16 cellular contexts compared by ENCODE assay signal in genomic region chr13:42275506-42275905, GRCh38. TPM values are rescaled to one million over a fixed set of nuclear protein-coding genes. Genes with fewer than 3 reads are reported as not detected.
DNase-seq lines count a peak whose midpoint lies in the region; ATAC-seq and TF ChIP-seq lines count a peak whose summit lies in the region.
"Had no signal": no experiment of that assay in that cellular context is flagged by ENCODE, and none has a peak within 500 bp of the region (broad histone marks: within the 10 kb centered on the region; RNA-seq: fewer than 3 reads in every experiment).

No MANE protein-coding gene starts in this region.

- peak overlapping the region; percentile 37 for H3K27ac ChIP-seq in CD4-positive, alpha-beta memory T cell (ENCODE audit: low read depth, low read length)
- no peak overlapping the region for H3K27ac ChIP-seq in adrenal gland
- H3K27ac ChIP-seq: 22Rv1, body of pancreas, prostate gland had no signal

- H3K4me1 Mint-ChIP-seq in T-helper 1 cell treated with Interleukin-12 subunit alpha and Interleukin-12 subunit beta and Interleukin-4 antibody, amounts not matched to agents 30 μg/mL and 1 μg/mL, for 36 hours (ENCODE audit: low read depth) = peaks cover 47% of the 10 kb centered on the region
- peaks cover 47 to 73% (median 58%) of the 10 kb centered on the region in 4 donors for H3K4me1 Mint-ChIP-seq in CD4-positive, alpha-beta memory T cell
- H3K4me1 Mint-ChIP-seq in T-cell (peaks cover 49 to 58% (median 51%) of the 10 kb centered on the region in 3 donors), endothelial cell (ENCODE audit: unreplicated experiment) (peaks cover 20% of the 10 kb centered on the region)

- H3K4me1 ChIP-seq in CD4-positive, alpha-beta memory T cell (ENCODE audit: insufficient read depth, low read length) = peaks cover 86% of the 10 kb centered on the region
- peaks cover 6 to 37% of the 10 kb centered on the region in 2 donors for H3K4me1 ChIP-seq in adrenal gland (replicated peaks in 1 of 2)
- H3K4me1 ChIP-seq: prostate gland had no signal

- H3K36me3 ChIP-seq in CD4-positive, alpha-beta memory T cell (ENCODE audit: insufficient read depth, low read length) = no peaks in the 10 kb centered on the region
- no peaks in the 10 kb centered on the region for H3K36me3 ChIP-seq in adrenal gland (replicated peaks in 1 of 2)
- H3K36me3 ChIP-seq: prostate gland, tibial nerve had no signal

- intact Hi-C loops in CD4-positive, alpha-beta memory T cell (cut with micrococcal nuclease) = loop anchor here (10.0 kb wide), 3 partner anchors 79 to 1011 kb away; partner anchors contain the start of genes MTRF1 and VWA8
- intact Hi-C loops in adrenal gland (cut with DNase I) = no loop called here

- TF ChIP-seq POLR2A in adrenal gland (IDR thresholded peaks at IDR 0.05) = no peak

- no peak overlapping the region for H3K27ac Mint-ChIP-seq in T-helper 1 cell treated with Interleukin-12 subunit alpha and Interleukin-12 subunit beta and Interleukin-4 antibody, amounts not matched to agents 30 μg/mL and 1 μg/mL, for 36 hours
- H3K27ac Mint-ChIP-seq in CD4-positive, alpha-beta memory T cell = peak overlapping the region; percentile 61 to 99 (median 87)
- H3K27ac Mint-ChIP-seq in T-cell (peak overlapping the region; percentile 2 to 88), endothelial cell (ENCODE audit: unreplicated experiment) (peak overlapping the region; percentile 33)

- 98 to 100% (median 98%) methylated on average over 4 of the region's 4 CpGs for WGBS in adrenal gland, 4 donors

- H3K27me3 ChIP-seq in CD4-positive, alpha-beta memory T cell (ENCODE audit: insufficient read depth, low read length) = no peaks in the 10 kb centered on the region
- no peaks in the 10 kb centered on the region for H3K27me3 ChIP-seq in adrenal gland
- H3K27me3 ChIP-seq: body of pancreas, tibial nerve had no signal

- H3K9me3 Mint-ChIP-seq in T-helper 1 cell treated with Interleukin-12 subunit alpha and Interleukin-12 subunit beta and Interleukin-4 antibody, amounts not matched to agents 30 μg/mL and 1 μg/mL, for 36 hours = no peaks in the 10 kb centered on the region
- H3K9me3 Mint-ChIP-seq in CD4-positive, alpha-beta memory T cell = no peaks in the 10 kb centered on the region
- no peaks in the 10 kb centered on the region for H3K9me3 Mint-ChIP-seq in T-cell
- no peaks in the 10 kb centered on the region for H3K9me3 Mint-ChIP-seq in endothelial cell (ENCODE audit: unreplicated experiment)

- DNase-seq in T-helper 1 cell = no peak
- peak in 1 of 5 donors; percentile 42 for DNase-seq in CD4-positive, alpha-beta memory T cell
- no peak for DNase-seq in T-cell
- DNase-seq in endothelial cell (ENCODE audit: low spot score) = no peak
- DNase-seq in EL = no peak
- no peak for DNase-seq in adrenal gland
- no peak for DNase-seq in hippocampal formation (lab: John Stamatoyannopoulos, UW)
- DNase-seq: GOT3, left ventricle myocardium superior, NCI-H1417 treated with DMSO at 0.1 percent for 48 hours, NCI-H2227 treated with DMSO at 0.1 percent for 48 hours had no signal

- peaks cover 11% of the 10 kb centered on the region for H3K36me3 Mint-ChIP-seq in T-helper 1 cell treated with Interleukin-12 subunit alpha and Interleukin-12 subunit beta and Interleukin-4 antibody, amounts not matched to agents 30 μg/mL and 1 μg/mL, for 36 hours (ENCODE audit: low read depth)
- peaks cover 0 to 6% of the 10 kb centered on the region in 2 donors for H3K36me3 Mint-ChIP-seq in CD4-positive, alpha-beta memory T cell
- no peaks in the 10 kb centered on the region for H3K36me3 Mint-ChIP-seq in T-cell
- H3K36me3 Mint-ChIP-seq in endothelial cell (ENCODE audit: low read depth, unreplicated experiment) = peaks cover 7% of the 10 kb centered on the region

- no peaks in the 10 kb centered on the region for H3K9me3 ChIP-seq in CD4-positive, alpha-beta memory T cell (ENCODE audit: control insufficient read depth in 1 of 2, low read length in 2 of 2)
- H3K9me3 ChIP-seq in adrenal gland (replicated peaks in 1 of 3) = no peaks in the 10 kb centered on the region
- H3K9me3 ChIP-seq: body of pancreas, prostate gland, tibial nerve had no signal

- H3K4me3 Mint-ChIP-seq in T-helper 1 cell treated with Interleukin-12 subunit alpha and Interleukin-12 subunit beta and Interleukin-4 antibody, amounts not matched to agents 30 μg/mL and 1 μg/mL, for 36 hours = peak overlapping the region; percentile 14
- peak overlapping the region in 7 of 8 donors; percentile 18 to 96 (median 75) for H3K4me3 Mint-ChIP-seq in CD4-positive, alpha-beta memory T cell
- H3K4me3 Mint-ChIP-seq in T-cell = peak overlapping the region in 2 of 3 donors; percentile 7 to 29
- no peak overlapping the region for H3K4me3 Mint-ChIP-seq in endothelial cell (ENCODE audit: unreplicated experiment)

- TF ChIP-seq CTCF in endothelial cell (IDR thresholded peaks at IDR 0.05; ENCODE audit: unreplicated experiment) = no peak
- TF ChIP-seq CTCF in adrenal gland (IDR thresholded peaks at IDR 0.05) = no peak

- CTCF ChIA-PET in CD4-positive, alpha-beta memory T cell (lab: Charles Lee; ENCODE audit: partially characterized antibody) = no interaction called here
- CTCF ChIA-PET in T-cell (lab: Charles Lee) = no interaction called here

- POLR2A ChIA-PET in CD4-positive, alpha-beta memory T cell (lab: Charles Lee; ENCODE audit: partially characterized antibody) = no interaction called here
- POLR2A ChIA-PET in T-cell (lab: Charles Lee) = no interaction called here

- no peak for ATAC-seq in T-cell (replicated peaks in 1 of 4)
- ATAC-seq: body of pancreas, left ventricle myocardium superior had no signal

- H3K4me3 ChIP-seq in CD4-positive, alpha-beta memory T cell (ENCODE audit: low read length in 2 of 2) = peak overlapping the region in 1 of 2 donors; percentile 12
- no peak overlapping the region for H3K4me3 ChIP-seq in adrenal gland
- H3K4me3 ChIP-seq: body of pancreas, prostate gland, tibial nerve had no signal

- no peaks in the 10 kb centered on the region for H3K27me3 Mint-ChIP-seq in T-helper 1 cell treated with Interleukin-12 subunit alpha and Interleukin-12 subunit beta and Interleukin-4 antibody, amounts not matched to agents 30 μg/mL and 1 μg/mL, for 36 hours (ENCODE audit: low read depth)
- H3K27me3 Mint-ChIP-seq in CD4-positive, alpha-beta memory T cell = no peaks in the 10 kb centered on the region
- H3K27me3 Mint-ChIP-seq in T-cell (no peaks in the 10 kb centered on the region), endothelial cell (ENCODE audit: unreplicated experiment) (peaks cover 3% of the 10 kb centered on the region)

RNA-seq across cellular contexts. Expression of gene AKAP11, which starts 3.6 kb away (rescaled TPM):
- total RNA-seq in CD4-positive, alpha-beta memory T cell = 10 to 100 TPM; 40.6 to 42.6 TPM
- polyA plus RNA-seq in CD4-positive, alpha-beta memory T cell = 1 to 10 TPM; 2.7 to 4.0 TPM
- total RNA-seq in T-cell (10 to 100 TPM; 29.1 to 31.6 (median 30.0) TPM), endothelial cell (ENCODE audit: unreplicated experiment) (22.7 TPM), adrenal gland (10 to 100 TPM; 20.8 to 42.2 (median 35.1) TPM)
- 10 to 100 TPM in 1 of 3 donors, 1 to 10 TPM in 2; 5.0 to 22.9 (median 5.6) TPM for polyA plus RNA-seq in adrenal gland
